In genomic region chr20:31674895-31675827, GRCh38 we compare ENCODE assay signal across 8 cellular contexts. TPM values are rescaled to one million over a fixed set of nuclear protein-coding genes. Genes with fewer than 3 reads are reported as not detected.
DNase-seq lines count a peak whose midpoint lies in the region; ATAC-seq and TF ChIP-seq lines count a peak whose summit lies in the region.

No MANE protein-coding gene starts in this region.

- ATAC-seq in GM18502 (IDR thresholded peaks at IDR 0.05; ENCODE audit: poor library complexity, unreplicated experiment) (peak; percentile 79), HG03060 (IDR thresholded peaks at IDR 0.05; ENCODE audit: low read depth, unreplicated experiment) (peak; percentile 59), GM21390 (IDR thresholded peaks at IDR 0.05; ENCODE audit: unreplicated experiment) (no peak)

- H3K27me3 Mint-ChIP-seq in activated naive CD4-positive, alpha-beta T cell treated with anti-CD3 and anti-CD28 coated beads, Interleukin-2, amount 50 U/mL, for 24 hours, result no peaks in the 10 kb centered on the region

- no peaks in the 10 kb centered on the region for H3K27me3 ChIP-seq in sigmoid colon

- H3K4me3 ChIP-seq in SK-N-MC (peak overlapping the region; percentile 73), sigmoid colon (no peak overlapping the region)

- peaks cover 78% of the 10 kb centered on the region for H3K4me1 Mint-ChIP-seq in activated naive CD4-positive, alpha-beta T cell treated with anti-CD3 and anti-CD28 coated beads, Interleukin-2, amount 50 U/mL, for 24 hours

- peak overlapping the region; percentile 98 for H3K27ac Mint-ChIP-seq in activated naive CD4-positive, alpha-beta T cell treated with anti-CD3 and anti-CD28 coated beads, Interleukin-2, amount 50 U/mL, for 24 hours

- intact Hi-C loops in cardiac septum (cut with DNase I) (no loop called here), sigmoid colon (cut with DNase I) (no loop called here)

- H3K9me3 Mint-ChIP-seq in activated naive CD4-positive, alpha-beta T cell treated with anti-CD3 and anti-CD28 coated beads, Interleukin-2, amount 50 U/mL, for 24 hours, result no peaks in the 10 kb centered on the region

- H3K4me1 ChIP-seq in sigmoid colon, result peaks cover 0 to 36% (median 34%) of the 10 kb centered on the region in 4 donors

- H3K27ac ChIP-seq in SK-N-MC (peak overlapping the region; percentile 85), sigmoid colon (peak overlapping the region; percentile 43 to 69 (median 54))

- WGBS in sigmoid colon, 2 donors, result 35 to 72% methylated on average over 10 of the region's 10 CpGs

- H3K36me3 Mint-ChIP-seq in activated naive CD4-positive, alpha-beta T cell treated with anti-CD3 and anti-CD28 coated beads, Interleukin-2, amount 50 U/mL, for 24 hours, result peaks cover 35% of the 10 kb centered on the region

- TF ChIP-seq CTCF in sigmoid colon (IDR thresholded peaks at IDR 0.05), result no peak

- TF ChIP-seq POLR2A in sigmoid colon (IDR thresholded peaks at IDR 0.05), result no peak

- no peak for TF ChIP-seq EP300 in sigmoid colon (IDR thresholded peaks at IDR 0.05)

- H3K9me3 ChIP-seq in SK-N-MC (ENCODE audit: low read depth, low read length) (no peaks in the 10 kb centered on the region), sigmoid colon (no peaks in the 10 kb centered on the region)

- H3K36me3 ChIP-seq in SK-N-MC (ENCODE audit: insufficient read depth, low read length) (no peaks in the 10 kb centered on the region), sigmoid colon (peaks cover 0 to 6% (median 0%) of the 10 kb centered on the region in 4 donors)

- H3K4me3 Mint-ChIP-seq in activated naive CD4-positive, alpha-beta T cell treated with anti-CD3 and anti-CD28 coated beads, Interleukin-2, amount 50 U/mL, for 24 hours, result peak overlapping the region; percentile 98

- DNase-seq in SK-N-MC (ENCODE audit: low read depth, low spot score), result peak; percentile 73
- DNase-seq in cardiac septum (ENCODE audit: low spot score), result peak; percentile 91
- peak; percentile 79 for DNase-seq in sigmoid colon
- DNase-seq in DMS153 (lab: John Stamatoyannopoulos, UW), result no peak

- H3K9ac ChIP-seq in SK-N-MC (ENCODE audit: insufficient read length), result peak overlapping the region; percentile 51

RNA-seq across cellular contexts. Expression of gene COX4I2, which starts 37.4 kb away (rescaled TPM):
- total RNA-seq in cardiac septum, result 11.3 TPM
- total RNA-seq in sigmoid colon, result 1 to 10 TPM in 1 of 4 donors, not detected in 3; 1.1 TPM
- polyA plus RNA-seq in sigmoid colon, result 1 to 10 TPM in 2 of 3 donors, not detected in 1; 1.4 to 3.0 TPM

RNA-seq across cellular contexts. Expression of gene BCL2L1, which starts 47.5 kb away (rescaled TPM):
- total RNA-seq in cardiac septum, result 42.5 TPM
- 10 to 100 TPM; 53.2 to 71.3 (median 55.7) TPM for total RNA-seq in sigmoid colon
- 10 to 100 TPM; 76.1 to 94.8 (median 78.7) TPM for polyA plus RNA-seq in sigmoid colon
